Comparison of ENCODE assay signal across 1 cellular context in the genomic region with DNA sequence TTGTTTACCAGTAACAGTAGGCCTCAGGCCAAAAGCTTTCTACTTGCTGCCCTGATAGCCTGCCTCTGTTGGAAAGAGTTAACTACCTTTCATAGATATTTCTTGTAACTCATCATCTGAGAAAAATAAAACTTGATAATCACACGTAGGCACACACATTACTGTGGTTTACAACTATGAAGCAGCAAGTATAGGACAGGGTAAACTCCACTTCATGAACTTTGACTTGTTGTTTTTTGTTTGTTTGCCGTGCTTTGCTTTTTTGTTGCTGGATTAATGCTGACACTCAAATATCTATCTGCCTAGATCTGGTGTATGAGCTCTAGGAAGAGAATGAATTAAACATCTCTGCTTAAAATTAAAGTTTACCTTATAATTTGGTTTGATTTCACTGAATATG.
TF ChIP-seq lines count a peak whose summit lies in the region.

No MANE protein-coding gene starts in this region.

TF ChIP-seq in GM23338, 12 proteins besides CTCF, POLR2A, EP300 and RAD21 (continued from another document):
- TF ChIP-seq, protein P1, sequence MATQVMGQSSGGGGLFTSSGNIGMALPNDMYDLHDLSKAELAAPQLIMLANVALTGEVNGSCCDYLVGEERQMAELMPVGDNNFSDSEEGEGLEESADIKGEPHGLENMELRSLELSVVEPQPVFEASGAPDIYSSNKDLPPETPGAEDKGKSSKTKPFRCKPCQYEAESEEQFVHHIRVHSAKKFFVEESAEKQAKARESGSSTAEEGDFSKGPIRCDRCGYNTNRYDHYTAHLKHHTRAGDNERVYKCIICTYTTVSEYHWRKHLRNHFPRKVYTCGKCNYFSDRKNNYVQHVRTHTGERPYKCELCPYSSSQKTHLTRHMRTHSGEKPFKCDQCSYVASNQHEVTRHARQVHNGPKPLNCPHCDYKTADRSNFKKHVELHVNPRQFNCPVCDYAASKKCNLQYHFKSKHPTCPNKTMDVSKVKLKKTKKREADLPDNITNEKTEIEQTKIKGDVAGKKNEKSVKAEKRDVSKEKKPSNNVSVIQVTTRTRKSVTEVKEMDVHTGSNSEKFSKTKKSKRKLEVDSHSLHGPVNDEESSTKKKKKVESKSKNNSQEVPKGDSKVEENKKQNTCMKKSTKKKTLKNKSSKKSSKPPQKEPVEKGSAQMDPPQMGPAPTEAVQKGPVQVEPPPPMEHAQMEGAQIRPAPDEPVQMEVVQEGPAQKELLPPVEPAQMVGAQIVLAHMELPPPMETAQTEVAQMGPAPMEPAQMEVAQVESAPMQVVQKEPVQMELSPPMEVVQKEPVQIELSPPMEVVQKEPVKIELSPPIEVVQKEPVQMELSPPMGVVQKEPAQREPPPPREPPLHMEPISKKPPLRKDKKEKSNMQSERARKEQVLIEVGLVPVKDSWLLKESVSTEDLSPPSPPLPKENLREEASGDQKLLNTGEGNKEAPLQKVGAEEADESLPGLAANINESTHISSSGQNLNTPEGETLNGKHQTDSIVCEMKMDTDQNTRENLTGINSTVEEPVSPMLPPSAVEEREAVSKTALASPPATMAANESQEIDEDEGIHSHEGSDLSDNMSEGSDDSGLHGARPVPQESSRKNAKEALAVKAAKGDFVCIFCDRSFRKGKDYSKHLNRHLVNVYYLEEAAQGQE (IDR thresholded peaks at IDR 0.05; ENCODE audit: unreplicated experiment) = no peak
- no peak for TF ChIP-seq POLR2AphosphoS5 (IDR thresholded peaks at IDR 0.05; ENCODE audit: low read depth)
- no peak for TF ChIP-seq CREB1 (CRISPR knock-in tag; IDR thresholded peaks at IDR 0.05; ENCODE audit: low read depth)
- TF ChIP-seq STAT1 (IDR thresholded peaks at IDR 0.05; ENCODE audit: unreplicated experiment) = no peak
- no peak for TF ChIP-seq EZH2phosphoT487 (IDR thresholded peaks at IDR 0.05; ENCODE audit: unreplicated experiment)
- no peak for TF ChIP-seq NANOG (IDR thresholded peaks at IDR 0.05; ENCODE audit: borderline replicate concordance)
- no peak for TF ChIP-seq ETS1 (IDR thresholded peaks at IDR 0.05)
- TF ChIP-seq EZH2 (IDR thresholded peaks at IDR 0.05; ENCODE audit: low read depth, unreplicated experiment) = no peak
- TF ChIP-seq, protein P2, sequence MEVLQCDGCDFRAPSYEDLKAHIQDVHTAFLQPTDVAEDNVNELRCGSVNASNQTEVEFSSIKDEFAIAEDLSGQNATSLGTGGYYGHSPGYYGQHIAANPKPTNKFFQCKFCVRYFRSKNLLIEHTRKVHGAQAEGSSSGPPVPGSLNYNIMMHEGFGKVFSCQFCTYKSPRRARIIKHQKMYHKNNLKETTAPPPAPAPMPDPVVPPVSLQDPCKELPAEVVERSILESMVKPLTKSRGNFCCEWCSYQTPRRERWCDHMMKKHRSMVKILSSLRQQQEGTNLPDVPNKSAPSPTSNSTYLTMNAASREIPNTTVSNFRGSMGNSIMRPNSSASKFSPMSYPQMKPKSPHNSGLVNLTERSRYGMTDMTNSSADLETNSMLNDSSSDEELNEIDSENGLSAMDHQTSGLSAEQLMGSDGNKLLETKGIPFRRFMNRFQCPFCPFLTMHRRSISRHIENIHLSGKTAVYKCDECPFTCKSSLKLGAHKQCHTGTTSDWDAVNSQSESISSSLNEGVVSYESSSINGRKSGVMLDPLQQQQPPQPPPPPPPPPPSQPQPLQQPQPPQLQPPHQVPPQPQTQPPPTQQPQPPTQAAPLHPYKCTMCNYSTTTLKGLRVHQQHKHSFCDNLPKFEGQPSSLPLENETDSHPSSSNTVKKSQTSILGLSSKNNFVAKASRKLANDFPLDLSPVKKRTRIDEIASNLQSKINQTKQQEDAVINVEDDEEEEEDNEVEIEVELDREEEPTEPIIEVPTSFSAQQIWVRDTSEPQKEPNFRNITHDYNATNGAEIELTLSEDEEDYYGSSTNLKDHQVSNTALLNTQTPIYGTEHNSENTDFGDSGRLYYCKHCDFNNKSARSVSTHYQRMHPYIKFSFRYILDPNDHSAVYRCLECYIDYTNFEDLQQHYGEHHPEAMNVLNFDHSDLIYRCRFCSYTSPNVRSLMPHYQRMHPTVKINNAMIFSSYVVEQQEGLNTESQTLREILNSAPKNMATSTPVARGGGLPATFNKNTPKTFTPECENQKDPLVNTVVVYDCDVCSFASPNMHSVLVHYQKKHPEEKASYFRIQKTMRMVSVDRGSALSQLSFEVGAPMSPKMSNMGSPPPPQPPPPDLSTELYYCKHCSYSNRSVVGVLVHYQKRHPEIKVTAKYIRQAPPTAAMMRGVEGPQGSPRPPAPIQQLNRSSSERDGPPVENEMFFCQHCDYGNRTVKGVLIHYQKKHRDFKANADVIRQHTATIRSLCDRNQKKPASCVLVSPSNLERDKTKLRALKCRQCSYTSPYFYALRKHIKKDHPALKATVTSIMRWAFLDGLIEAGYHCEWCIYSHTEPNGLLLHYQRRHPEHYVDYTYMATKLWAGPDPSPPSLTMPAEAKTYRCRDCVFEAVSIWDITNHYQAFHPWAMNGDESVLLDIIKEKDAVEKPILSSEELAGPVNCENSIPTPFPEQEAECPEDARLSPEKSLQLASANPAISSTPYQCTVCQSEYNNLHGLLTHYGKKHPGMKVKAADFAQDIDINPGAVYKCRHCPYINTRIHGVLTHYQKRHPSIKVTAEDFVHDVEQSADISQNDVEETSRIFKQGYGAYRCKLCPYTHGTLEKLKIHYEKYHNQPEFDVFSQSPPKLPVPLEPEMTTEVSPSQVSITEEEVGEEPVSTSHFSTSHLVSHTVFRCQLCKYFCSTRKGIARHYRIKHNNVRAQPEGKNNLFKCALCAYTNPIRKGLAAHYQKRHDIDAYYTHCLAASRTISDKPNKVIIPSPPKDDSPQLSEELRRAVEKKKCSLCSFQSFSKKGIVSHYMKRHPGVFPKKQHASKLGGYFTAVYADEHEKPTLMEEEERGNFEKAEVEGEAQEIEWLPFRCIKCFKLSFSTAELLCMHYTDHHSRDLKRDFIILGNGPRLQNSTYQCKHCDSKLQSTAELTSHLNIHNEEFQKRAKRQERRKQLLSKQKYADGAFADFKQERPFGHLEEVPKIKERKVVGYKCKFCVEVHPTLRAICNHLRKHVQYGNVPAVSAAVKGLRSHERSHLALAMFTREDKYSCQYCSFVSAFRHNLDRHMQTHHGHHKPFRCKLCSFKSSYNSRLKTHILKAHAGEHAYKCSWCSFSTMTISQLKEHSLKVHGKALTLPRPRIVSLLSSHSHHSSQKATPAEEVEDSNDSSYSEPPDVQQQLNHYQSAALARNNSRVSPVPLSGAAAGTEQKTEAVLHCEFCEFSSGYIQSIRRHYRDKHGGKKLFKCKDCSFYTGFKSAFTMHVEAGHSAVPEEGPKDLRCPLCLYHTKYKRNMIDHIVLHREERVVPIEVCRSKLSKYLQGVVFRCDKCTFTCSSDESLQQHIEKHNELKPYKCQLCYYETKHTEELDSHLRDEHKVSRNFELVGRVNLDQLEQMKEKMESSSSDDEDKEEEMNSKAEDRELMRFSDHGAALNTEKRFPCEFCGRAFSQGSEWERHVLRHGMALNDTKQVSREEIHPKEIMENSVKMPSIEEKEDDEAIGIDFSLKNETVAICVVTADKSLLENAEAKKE (CRISPR knock-in tag; IDR thresholded peaks at IDR 0.05) = no peak
- TF ChIP-seq JUNB (IDR thresholded peaks at IDR 0.05; ENCODE audit: unreplicated experiment) = no peak
TF ChIP-seq in GM23338: peak in this region for 0.
